15 cellular contexts compared by ENCODE assay signal in genomic region chr20:32321390-32321789, GRCh38.
"Had no signal": no experiment of that assay in that cellular context is flagged by ENCODE, and none has a peak within 500 bp of the region (broad histone marks: within the 10 kb centered on the region; RNA-seq: fewer than 3 reads in every experiment).

No MANE protein-coding gene starts in this region.

- H3K27me3 Mint-ChIP-seq: activated CD4-positive, alpha-beta memory T cell treated with anti-CD3 and anti-CD28 coated beads for 36 hours; naive B cell; stimulated activated naive B cell treated with anti-CD40 and anti-IgM and Interleukin-4, amounts not matched to agents 10 μg/mL and 1 μg/mL and 100 μg/mL, for 72 hours; T-cell had no signal

- H3K27ac Mint-ChIP-seq: activated CD4-positive, alpha-beta memory T cell treated with anti-CD3 and anti-CD28 coated beads for 36 hours; activated naive CD4-positive, alpha-beta T cell treated with anti-CD3 and anti-CD28 coated beads for 36 hours; stimulated activated naive B cell treated with anti-CD40 and anti-IgM and Interleukin-4, amounts not matched to agents 10 μg/mL and 1 μg/mL and 100 μg/mL, for 72 hours had no signal

- DNase-seq: activated CD4-positive, alpha-beta memory T cell treated with anti-CD3 and anti-CD28 coated beads for 36 hours; activated CD4-positive, alpha-beta T cell treated with anti-CD3 and anti-CD28 coated beads for 1 hour; activated CD8-positive, alpha-beta memory T cell treated with anti-CD3 and anti-CD28 coated beads, Interleukin-2, amount 50 U/mL, for 48 hours; activated naive CD4-positive, alpha-beta T cell treated with anti-CD3 and anti-CD28 coated beads for 36 hours; amniotic stem cell; caudate nucleus; colonic mucosa; islet precursor cell; mammary epithelial cell; naive B cell; retina; stimulated activated naive B cell treated with anti-CD40 and anti-IgM and Interleukin-4, amounts not matched to agents 10 μg/mL and 1 μg/mL and 100 μg/mL, for 72 hours; T-cell; thyroid gland had no signal

- H3K4me1 Mint-ChIP-seq: T-cell had no signal

- H3K9me3 Mint-ChIP-seq: activated CD4-positive, alpha-beta memory T cell treated with anti-CD3 and anti-CD28 coated beads for 36 hours; activated naive CD4-positive, alpha-beta T cell treated with anti-CD3 and anti-CD28 coated beads for 36 hours; naive B cell; stimulated activated naive B cell treated with anti-CD40 and anti-IgM and Interleukin-4, amounts not matched to agents 10 μg/mL and 1 μg/mL and 100 μg/mL, for 72 hours; T-cell had no signal

- H3K4me3 Mint-ChIP-seq: activated CD4-positive, alpha-beta memory T cell treated with anti-CD3 and anti-CD28 coated beads for 36 hours; activated naive CD4-positive, alpha-beta T cell treated with anti-CD3 and anti-CD28 coated beads for 36 hours; naive B cell; stimulated activated naive B cell treated with anti-CD40 and anti-IgM and Interleukin-4, amounts not matched to agents 10 μg/mL and 1 μg/mL and 100 μg/mL, for 72 hours; T-cell had no signal

- ATAC-seq: esophagus mucosa, T-cell had no signal
